14 cellular contexts compared by ENCODE assay signal in genomic region chr2:204197601-204198000, GRCh38.
DNase-seq lines count a peak whose midpoint lies in the region; ATAC-seq and TF ChIP-seq lines count a peak whose summit lies in the region.
"Had no signal": no experiment of that assay in that cellular context is flagged by ENCODE, and none has a peak within 500 bp of the region (broad histone marks: within the 10 kb centered on the region; RNA-seq: fewer than 3 reads in every experiment).

No MANE protein-coding gene starts in this region.

- TF ChIP-seq CTCF in brain (conservative IDR thresholded peaks at IDR 0.05) = no peak

- DNase-seq in DMS 273 (lab: John Stamatoyannopoulos, UW; ENCODE audit: unreplicated experiment) = peak; percentile 9
- DNase-seq in DMS 273 treated with DMSO at 0.1 percent for 48 hours (lab: John Stamatoyannopoulos, UW) = no peak
- peak; percentile 32 for DNase-seq in NCI-H1105 (lab: John Stamatoyannopoulos, UW)
- peak; percentile 3 for DNase-seq in putamen (ENCODE audit: low spot score)
- no peak for DNase-seq in stimulated activated naive CD8-positive, alpha-beta T cell treated with anti-CD3 and anti-CD28 coated beads, Interleukin-15, Interleukin-2, amounts not matched to agents 100 U/mL and 50 U/mL, for 24 hours
- DNase-seq in iPS-NIHi11 (ENCODE audit: low spot score) = no peak
- DNase-seq: Caco-2; CD8-positive, alpha-beta T cell; H7 had no signal

- peaks cover 54% of the 10 kb centered on the region for H3K4me1 Mint-ChIP-seq in brain
- H3K4me1 Mint-ChIP-seq: CD14-positive monocyte, GM23338 had no signal

- ATAC-seq in HG02852 (IDR thresholded peaks at IDR 0.05; ENCODE audit: unreplicated experiment) = no peak
- no peak for ATAC-seq in stimulated activated naive CD8-positive, alpha-beta T cell treated with anti-CD3 and anti-CD28 coated beads, Interleukin-15, Interleukin-2, amounts not matched to agents 100 U/mL and 50 U/mL, for 24 hours
- ATAC-seq: CD8-positive, alpha-beta T cell; GM12878; GM23338 had no signal

- H3K4me3 Mint-ChIP-seq in brain = peak overlapping the region in 1 of 5 experiments; percentile 17
- H3K4me3 Mint-ChIP-seq: CD14-positive monocyte; CD8-positive, alpha-beta T cell; GM23338 had no signal

- peak overlapping the region in 3 of 5 experiments; percentile 39 to 79 (median 42) for H3K27ac Mint-ChIP-seq in brain
- H3K27ac Mint-ChIP-seq: CD14-positive monocyte; CD8-positive, alpha-beta T cell; GM23338 had no signal

- H3K27me3 Mint-ChIP-seq in brain = peaks cover 8% of the 10 kb centered on the region

- no peaks in the 10 kb centered on the region for H3K36me3 Mint-ChIP-seq in brain
- H3K36me3 Mint-ChIP-seq: CD14-positive monocyte; CD8-positive, alpha-beta T cell had no signal

- H3K9me3 Mint-ChIP-seq in brain = peaks cover 0 to 3% (median 0%) of the 10 kb centered on the region in 5 experiments
- H3K9me3 Mint-ChIP-seq: CD8-positive, alpha-beta T cell; GM23338 had no signal

Comparison
In these comparisons a context has a peak if more than half of its experiments do, and no peak if none do; other contexts are left out.
1. DNase-seq: peak in DMS 273 (single experiment), NCI-H1105 (single experiment) and putamen (single experiment); none in DMS 273 treated with DMSO at 0.1 percent for 48 hours (single experiment), stimulated activated naive CD8-positive, alpha-beta T cell treated with anti-CD3 and anti-CD28 coated beads, Interleukin-15, Interleukin-2, amounts not matched to agents 100 U/mL and 50 U/mL, for 24 hours (single experiment) and iPS-NIHi11 (single experiment).